8 cellular contexts compared by ENCODE assay signal in the genomic region with DNA sequence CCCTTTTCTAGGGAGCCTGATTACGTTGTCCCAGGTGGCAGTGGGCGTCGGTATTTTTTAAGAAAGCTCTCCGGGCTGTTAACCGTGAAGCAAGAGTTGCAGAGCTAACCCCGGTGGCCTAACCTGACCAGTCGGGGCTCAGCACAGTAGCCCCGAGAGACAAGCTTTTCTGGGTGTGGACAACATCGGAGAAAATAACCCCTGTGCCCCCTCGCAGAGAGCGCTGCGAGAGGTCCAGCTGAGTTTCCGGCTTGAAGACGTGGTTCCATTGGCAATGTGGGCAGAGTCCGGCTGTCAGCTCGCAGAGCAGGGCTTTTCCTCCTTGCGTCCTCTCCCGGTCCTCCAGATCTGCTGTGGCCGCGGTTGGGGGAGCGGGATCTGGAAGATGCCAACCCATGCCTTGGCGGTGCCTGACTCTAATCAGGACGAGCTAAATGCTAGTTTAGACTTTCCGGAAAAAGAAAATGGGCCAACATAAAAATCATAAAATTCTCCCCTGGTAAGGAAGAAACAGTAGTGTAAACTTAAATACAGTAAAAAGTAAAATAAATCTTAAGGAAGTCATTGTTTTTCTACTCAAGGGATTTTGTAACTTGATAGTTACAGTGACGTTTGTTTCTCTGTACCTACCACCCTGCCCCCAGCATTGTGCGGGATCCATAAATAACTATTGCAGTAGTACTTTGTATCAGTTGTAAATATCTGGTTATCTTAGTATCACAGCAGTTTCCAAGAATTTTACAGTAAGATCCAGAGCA. TPM values are rescaled to one million over a fixed set of nuclear protein-coding genes. Genes with fewer than 3 reads are reported as not detected.
DNase-seq lines count a peak whose midpoint lies in the region; ATAC-seq, FAIRE-seq and TF ChIP-seq lines count a peak whose summit lies in the region.

No MANE protein-coding gene starts in this region.

- peak overlapping the region; percentile 70 for H3K27ac ChIP-seq in 22Rv1
- H3K27ac ChIP-seq in MM.1S (ENCODE audit: low read length): peak overlapping the region; percentile 14; the same call in 1 of the 2 replicates

- TF ChIP-seq CTCF in 22Rv1 (IDR thresholded peaks at IDR 0.05) (no peak), MM.1S (IDR thresholded peaks at IDR 0.05; ENCODE audit: low read length) (no peak)

- H4K20me1 ChIP-seq in MM.1S (ENCODE audit: insufficient read depth, low read length): no peaks in the 10 kb centered on the region

- peak overlapping the region; percentile 85 for H3K4me3 Mint-ChIP-seq in activated T-helper 17 cell treated with anti-CD3 and anti-CD28 coated beads, Interleukin-2, amount 50 U/mL, for 72 hours

- H3K9me2 ChIP-seq in MM.1S (replicated peaks; ENCODE audit: insufficient read depth, low read length): no peaks in the 10 kb centered on the region

- H3K4me3 ChIP-seq in MM.1S (ENCODE audit: low read length) (peak overlapping the region; percentile 78), neuron (ENCODE audit: low read length) (peak overlapping the region; percentile 96)

- peak; percentile 70 for DNase-seq in G401 (ENCODE audit: low spot score)
- DNase-seq in MM.1S: no peak
- peak; percentile 28 to 41 for DNase-seq in frontal cortex (ENCODE audit: low spot score in 2 of 2)
- no peak for DNase-seq in NCI-H226

- H3K4me1 ChIP-seq in MM.1S (ENCODE audit: low read length) (peaks cover 10% of the 10 kb centered on the region; the same call in 1 of the 2 replicates), neuron (ENCODE audit: insufficient read depth, low read length) (peaks cover 15% of the 10 kb centered on the region)

- H3K27me3 ChIP-seq in MM.1S (replicated peaks; ENCODE audit: insufficient read depth, low read length): no peaks in the 10 kb centered on the region
- H3K27me3 ChIP-seq in neuron (ENCODE audit: insufficient read depth, low read length): peaks cover 9% of the 10 kb centered on the region

- no peaks in the 10 kb centered on the region for H3K27me3 Mint-ChIP-seq in activated T-helper 17 cell treated with anti-CD3 and anti-CD28 coated beads, Interleukin-2, amount 50 U/mL, for 72 hours

- H3K9me3 ChIP-seq in MM.1S (replicated peaks; ENCODE audit: insufficient read depth, low read length) (no peaks in the 10 kb centered on the region), neuron (ENCODE audit: low read length) (no peaks in the 10 kb centered on the region)

- H3K9ac ChIP-seq in MM.1S (ENCODE audit: low read length): peak overlapping the region; percentile 60

- H3K27ac Mint-ChIP-seq in activated T-helper 17 cell treated with anti-CD3 and anti-CD28 coated beads, Interleukin-2, amount 50 U/mL, for 72 hours: no peak overlapping the region

- peaks cover 38% of the 10 kb centered on the region for H3K79me2 ChIP-seq in MM.1S (ENCODE audit: low read length)

- H2AFZ ChIP-seq in MM.1S (ENCODE audit: low read length): peak overlapping the region; percentile 97
- H2AFZ ChIP-seq in neuron (ENCODE audit: low read depth, low read length): peak overlapping the region; percentile 99

- peaks cover 12% of the 10 kb centered on the region for H3K36me3 Mint-ChIP-seq in activated T-helper 17 cell treated with anti-CD3 and anti-CD28 coated beads, Interleukin-2, amount 50 U/mL, for 72 hours (ENCODE audit: low read depth)

- H3K36me3 ChIP-seq in MM.1S (replicated peaks; ENCODE audit: insufficient read depth, low read length) (no peaks in the 10 kb centered on the region), neuron (ENCODE audit: insufficient read depth, low read length) (no peaks in the 10 kb centered on the region)

- FAIRE-seq in frontal cortex (lab: Jason Lieb, UNC): no peak

- in situ Hi-C loops in G401 (cut with HindIII; ENCODE audit: low sequenced_read_pairs): no loop called here

- H3F3A ChIP-seq in MM.1S (ENCODE audit: insufficient read depth, low read length): no peaks in the 10 kb centered on the region

- H3K9me3 Mint-ChIP-seq in activated T-helper 17 cell treated with anti-CD3 and anti-CD28 coated beads, Interleukin-2, amount 50 U/mL, for 72 hours: no peaks in the 10 kb centered on the region

- H3K4me1 Mint-ChIP-seq in activated T-helper 17 cell treated with anti-CD3 and anti-CD28 coated beads, Interleukin-2, amount 50 U/mL, for 72 hours: peaks cover 7% of the 10 kb centered on the region

- peak overlapping the region; percentile 80 for H3K4me2 ChIP-seq in MM.1S (ENCODE audit: low read depth, low read length)

- peak; percentile 36 for ATAC-seq in HG02588 (IDR thresholded peaks at IDR 0.05; ENCODE audit: unreplicated experiment)
- peak; percentile 37 for ATAC-seq in activated T-helper 17 cell treated with anti-CD3 and anti-CD28 coated beads, Interleukin-2, amount 50 U/mL, for 72 hours (replicated peaks)

RNA-seq across cellular contexts. Expression of a gene that starts 0.6 kb away (rescaled TPM):
- total RNA-seq in G401 (2014; rRNA removed; shearing (Covaris generic)): 13.8 and 23.5 TPM in 2 replicates
- total RNA-seq in activated T-helper 17 cell treated with anti-CD3 and anti-CD28 coated beads, Interleukin-2, amount 50 U/mL, for 72 hours: 10 to 100 TPM; 17.8 to 27.5 TPM
- 24.5 TPM for total RNA-seq in frontal cortex

RNA-seq across cellular contexts. Expression of a gene that starts 27.2 kb away (rescaled TPM):
- total RNA-seq in G401 (2014; rRNA removed; shearing (Covaris generic)): 23.1 and 72.9 TPM in 2 replicates
- total RNA-seq in activated T-helper 17 cell treated with anti-CD3 and anti-CD28 coated beads, Interleukin-2, amount 50 U/mL, for 72 hours: 10 to 100 TPM; 21.6 to 30.0 TPM
- total RNA-seq in frontal cortex: 22.4 TPM

Comparison
In these comparisons a context has a peak if more than half of its experiments do, and no peak if none do; other contexts are left out.
1. DNase-seq: peak in G401 (single experiment) and frontal cortex (2 of 2); none in MM.1S (single experiment) and NCI-H226 (single experiment).